In genomic region chr10:101291254-101292193, GRCh38 we compare ENCODE assay signal across 8 cellular contexts.
A peak's percentile ranks its signal among the peaks of the same experiment; 100 is the strongest.
DNase-seq lines count a peak whose midpoint lies in the region; ATAC-seq, FAIRE-seq and TF ChIP-seq lines count a peak whose summit lies in the region.

No MANE protein-coding gene starts in this region.

- H3K9ac ChIP-seq in BLaER1 treated with 17β-estradiol and CSF1 and Interleukin-3, amounts not matched to agents 10 nM and 100 nM = peak overlapping the region in 9 of 11 experiments; percentile 37 to 66 (median 50); a peak in 12 of 22 replicates
- no peak overlapping the region for H3K9ac ChIP-seq in HUES48 (ENCODE audit: low read depth, low read length)

- DNase-seq in Panc1 (ENCODE audit: low read depth, low spot score) (no peak), foreskin keratinocyte (no peak), ovary (peak; percentile 39 to 75 (median 61)), urothelium cell line (ENCODE audit: low spot score) (peak; percentile 89)
- DNase-seq in activated effector memory CD4-positive, alpha-beta T cell treated with Interleukin-2 at 50 U/mL for 16 hours = peak; percentile 20

- TF ChIP-seq POLR2A in ovary (IDR thresholded peaks at IDR 0.05) = no peak

- H3K4me2 ChIP-seq in BLaER1 treated with 17β-estradiol and CSF1 and Interleukin-3, amounts not matched to agents 10 nM and 100 nM = peak overlapping the region; percentile 86 to 99 (median 95)

- no TSS peak for BruUV-seq in Panc1 (replicated peaks; lab: Mats Ljungman, UMichigan)

- ATAC-seq in Panc1 = peak; percentile 88
- peak; percentile 43 for ATAC-seq in foreskin keratinocyte
- no peak for ATAC-seq in HG02571 (IDR thresholded peaks at IDR 0.05; ENCODE audit: unreplicated experiment)

- WGBS in ovary, 3 donors = 3% methylated on average over 66 to 70 of the region's 70 CpGs

- H4K20me1 ChIP-seq in BLaER1 treated with 17β-estradiol and CSF1 and Interleukin-3, amounts not matched to agents 10 nM and 100 nM = peaks cover 0 to 39% (median 13%) of the 10 kb centered on the region in 11 experiments; a peak in 11 of 22 replicates

- intact Hi-C loops in Panc1 (cut with micrococcal nuclease; ENCODE audit: unreplicated experiment) = loop anchor here (1.0 to 5.0 kb wide), 2 partner anchors 77 to 129 kb away; no protein-coding TSS in a partner anchor
- intact Hi-C loops in ovary (cut with DNase I) = loop anchor here in 1 of 4 donors (10.0 kb wide), 1 partner anchor 153 kb away; no protein-coding TSS in a partner anchor

- peak; percentile 17 for FAIRE-seq in urothelium cell line (lab: Jason Lieb, UNC)

- CTCF ChIA-PET in Panc1 (lab: Charles Lee) = interaction anchor here (0.6 to 3.0 kb wide), 13 partner anchors 12 to 719 kb away, joined by 3 to 46 read pairs (median 4); no protein-coding TSS in a partner anchor

- POLR2A ChIA-PET in Panc1 (lab: Charles Lee) = interaction anchor here (0.6 to 1.0 kb wide), 4 partner anchors 12 to 281 kb away, joined by 3 to 5 read pairs (median 3); no protein-coding TSS in a partner anchor

- H3K4me1 ChIP-seq in BLaER1 treated with 17β-estradiol and CSF1 and Interleukin-3, amounts not matched to agents 10 nM and 100 nM = peaks cover 6 to 23% (median 9%) of the 10 kb centered on the region in 10 experiments; a peak in 17 of 20 replicates
- H3K4me1 ChIP-seq in HUES48 (ENCODE audit: control insufficient read depth, insufficient read depth, low read length) (peaks cover 36% of the 10 kb centered on the region), Panc1 (ENCODE audit: control insufficient read depth, insufficient read depth, low read length) (no peaks in the 10 kb centered on the region), foreskin keratinocyte (no peaks in the 10 kb centered on the region), ovary (ENCODE audit: insufficient read depth) (peaks cover 2% of the 10 kb centered on the region)

- TF ChIP-seq EP300 in ovary (IDR thresholded peaks at IDR 0.05) = no peak

- peak; percentile 95 for TF ChIP-seq CTCF in Panc1 (IDR thresholded peaks at IDR 0.05)
- peak; percentile 68 for TF ChIP-seq CTCF in foreskin keratinocyte (conservative IDR thresholded peaks at IDR 0.05)
- peak in 1 of 3 donors; percentile 51 for TF ChIP-seq CTCF in ovary (IDR thresholded peaks at IDR 0.05)

- peak overlapping the region; percentile 58 to 74 (median 62) for H3K4me3 ChIP-seq in BLaER1 treated with 17β-estradiol and CSF1 and Interleukin-3, amounts not matched to agents 10 nM and 100 nM
- peak overlapping the region; percentile 66 for H3K4me3 ChIP-seq in HUES48 (ENCODE audit: low read depth, low read length)
- H3K4me3 ChIP-seq in Panc1 (ENCODE audit: low read depth in 2 of 2, low read length in 2 of 2) = peak overlapping the region; percentile 43 to 56
- peak overlapping the region; percentile 32 for H3K4me3 ChIP-seq in ovary

- H3K27me3 ChIP-seq in BLaER1 treated with 17β-estradiol and CSF1 and Interleukin-3, amounts not matched to agents 10 nM and 100 nM = peaks cover 89 to 99% (median 94%) of the 10 kb centered on the region in 11 experiments
- H3K27me3 ChIP-seq in HUES48 (ENCODE audit: control insufficient read depth, insufficient read depth, low read length) = peaks cover 91% of the 10 kb centered on the region
- H3K27me3 ChIP-seq in Panc1 (ENCODE audit: control insufficient read depth, insufficient read depth, low read length) = peaks cover 2% of the 10 kb centered on the region; the same call in 1 of the 2 replicates
- H3K27me3 ChIP-seq in foreskin keratinocyte = peaks cover 92% of the 10 kb centered on the region
- no peaks in the 10 kb centered on the region for H3K27me3 ChIP-seq in ovary

- H3K36me3 ChIP-seq in BLaER1 treated with 17β-estradiol and CSF1 and Interleukin-3, amounts not matched to agents 10 nM and 100 nM = no peaks in the 10 kb centered on the region
- H3K36me3 ChIP-seq in HUES48 (ENCODE audit: control insufficient read depth, insufficient read depth, low read length) = no peaks in the 10 kb centered on the region
- H3K36me3 ChIP-seq in Panc1 (ENCODE audit: control insufficient read depth, insufficient read depth, low read length) = no peaks in the 10 kb centered on the region
- no peaks in the 10 kb centered on the region for H3K36me3 ChIP-seq in ovary

- no peak overlapping the region for H3K27ac ChIP-seq in BLaER1 treated with 17β-estradiol and CSF1 and Interleukin-3, amounts not matched to agents 10 nM and 100 nM
- H3K27ac ChIP-seq in HUES48 (ENCODE audit: low read depth, low read length) (no peak overlapping the region), Panc1 (ENCODE audit: low read length) (no peak overlapping the region), foreskin keratinocyte (no peak overlapping the region), ovary (no peak overlapping the region)

- in situ Hi-C loops in Panc1 (cut with HindIII; ENCODE audit: low pct_unique_long_range_greater_than_20kb, low sequenced_read_pairs) = loop anchor here (25.0 kb wide), 1 partner anchor 129 kb away; no protein-coding TSS in a partner anchor

- H3K9me3 ChIP-seq in BLaER1 treated with 17β-estradiol and CSF1 and Interleukin-3, amounts not matched to agents 10 nM and 100 nM (replicated peaks in 1 of 11) = no peaks in the 10 kb centered on the region
- H3K9me3 ChIP-seq in HUES48 (ENCODE audit: control insufficient read depth, insufficient read depth, low read length) (no peaks in the 10 kb centered on the region), Panc1 (ENCODE audit: control insufficient read depth, insufficient read depth, low read depth, low read length) (no peaks in the 10 kb centered on the region), ovary (no peaks in the 10 kb centered on the region)

Comparison
In these comparisons a context has a peak if more than half of its experiments do, and no peak if none do; other contexts are left out.
1. DNase-seq: peak in activated effector memory CD4-positive, alpha-beta T cell treated with Interleukin-2 at 50 U/mL for 16 hours (single experiment), ovary (5 of 5) and urothelium cell line (single experiment); none in Panc1 (single experiment) and foreskin keratinocyte (0 of 2).
2. Peak in every context shown above with its lines, with median percentiles within 50 percentile points of each other: H3K4me3 ChIP-seq.